Comparison of ENCODE assay signal across 1 cellular context in genomic region chr11:2916114-2916891, GRCh38.
TF ChIP-seq lines count a peak whose summit lies in the region.

No MANE protein-coding gene starts in this region.

TF ChIP-seq in K562, 482 proteins besides CTCF, POLR2A, EP300 and RAD21:
- TF ChIP-seq RBFOX2 (IDR thresholded peaks at IDR 0.05; ENCODE audit: low read depth, low read length) (0 out of 2 replicates have a peak, but pooled peaks have one; percentile 15), POLR2G (IDR thresholded peaks at IDR 0.05; ENCODE audit: low read depth, low read length) (peak; percentile 29; the same call in 1 of the 2 replicates), PCBP1 (IDR thresholded peaks at IDR 0.05; ENCODE audit: low read depth, low read length, poor library complexity, severe bottlenecking) (no peak), ZNF764 (CRISPR knock-in tag; IDR thresholded peaks at IDR 0.05; ENCODE audit: low read depth) (no peak), NRF1 (conservative IDR thresholded peaks at IDR 0.05 in 1 of 2, IDR thresholded peaks at IDR 0.05 in 1 of 2) (no peak), IRF9 (tag; IDR thresholded peaks at IDR 0.05) (no peak)
TF ChIP-seq in K562: peak in this region for 2.
